In genomic region chr17:50035930-50036329, GRCh38 we compare ENCODE assay signal across 27 cellular contexts. TPM values are rescaled to one million over a fixed set of nuclear protein-coding genes. Genes with fewer than 3 reads are reported as not detected.
A peak's percentile ranks its signal among the peaks of the same experiment; 100 is the strongest.
DNase-seq lines count a peak whose midpoint lies in the region; ATAC-seq, FAIRE-seq and TF ChIP-seq lines count a peak whose summit lies in the region.
"Had no signal": no experiment of that assay in that cellular context is flagged by ENCODE, and none has a peak within 500 bp of the region (broad histone marks: within the 10 kb centered on the region; RNA-seq: fewer than 3 reads in every experiment).

No MANE protein-coding gene starts in this region.

- no TSS peak for BruUV-seq in Panc1 (replicated peaks; lab: Mats Ljungman, UMichigan)

- no peak for TF ChIP-seq EP300 in A549 (IDR thresholded peaks at IDR 0.05)

- H3K4me3 Mint-ChIP-seq in osteocyte (ENCODE audit: unreplicated experiment), result no peak overlapping the region
- no peak overlapping the region for H3K4me3 Mint-ChIP-seq in activated T-cell treated with anti-CD3 and anti-CD28 coated beads, Interleukin-2, amount 50 U/mL, for 72 hours
- H3K4me3 Mint-ChIP-seq: activated CD4-positive, alpha-beta T cell treated with anti-CD3 and anti-CD28 coated beads for 36 hours; activated CD8-positive, alpha-beta T cell treated with anti-CD3 and anti-CD28 coated beads, Interleukin-2, amount 10 ng/mL, durations not matched to agents 7 days and 5 days; CD8-positive, alpha-beta memory T cell had no signal

- H3K9me3 ChIP-seq in A549 (no peaks in the 10 kb centered on the region), Panc1 (ENCODE audit: control insufficient read depth, insufficient read depth, low read depth, low read length) (no peaks in the 10 kb centered on the region)
- H3K9me3 ChIP-seq: BE2C, tibial nerve had no signal

- intact Hi-C loops in Panc1 (cut with micrococcal nuclease; ENCODE audit: unreplicated experiment), result no loop called here

- TF ChIP-seq CTCF in A549 (IDR thresholded peaks at IDR 0.05) (no peak), Panc1 (IDR thresholded peaks at IDR 0.05) (no peak), osteocyte (IDR thresholded peaks at IDR 0.05) (no peak)

- H3K27me3 Mint-ChIP-seq in osteocyte (ENCODE audit: unreplicated experiment), result no peaks in the 10 kb centered on the region
- no peaks in the 10 kb centered on the region for H3K27me3 Mint-ChIP-seq in activated T-cell treated with anti-CD3 and anti-CD28 coated beads, Interleukin-2, amount 50 U/mL, for 72 hours (ENCODE audit: low read depth)

- H3K27ac ChIP-seq in A549, result peak overlapping the region; percentile 82 to 88
- peak overlapping the region; percentile 65 for H3K27ac ChIP-seq in Panc1 (ENCODE audit: low read length)

- no peak for TF ChIP-seq RAD21 in A549 (conservative IDR thresholded peaks at IDR 0.05 in 1 of 2, IDR thresholded peaks at IDR 0.05 in 1 of 2)

- POLR2A ChIA-PET in A549 (lab: Yijun Ruan, JAX) (interaction anchor here (1.3 to 3.0 kb wide), 2 partner anchors 8 to 20 kb away, joined by 3 to 13 read pairs; partner anchors contain the start of gene ITGA3), Panc1 (lab: Charles Lee) (no interaction called here)

- no peaks in the 10 kb centered on the region for H3K27me3 ChIP-seq in Panc1 (ENCODE audit: control insufficient read depth, insufficient read depth, low read length)
- H3K27me3 ChIP-seq: BE2C, tibial nerve had no signal

- ATAC-seq in A549 (peak; percentile 4 to 5; a peak in 3 of 6 replicates), Panc1 (no peak; the same call in 1 of the 2 replicates)
- no peak for ATAC-seq in activated T-cell treated with anti-CD3 and anti-CD28 coated beads, Interleukin-2, amount 50 U/mL, for 72 hours (replicated peaks in 1 of 2)
- ATAC-seq: activated CD4-positive, alpha-beta T cell treated with anti-CD3 and anti-CD28 coated beads for 36 hours; activated CD8-positive, alpha-beta T cell treated with anti-CD3 and anti-CD28 coated beads, Interleukin-2, amount 10 ng/mL, durations not matched to agents 7 days and 5 days had no signal

- no peaks in the 10 kb centered on the region for H3K9me3 Mint-ChIP-seq in osteocyte (ENCODE audit: unreplicated experiment)
- no peaks in the 10 kb centered on the region for H3K9me3 Mint-ChIP-seq in activated T-cell treated with anti-CD3 and anti-CD28 coated beads, Interleukin-2, amount 50 U/mL, for 72 hours
- H3K9me3 Mint-ChIP-seq: CD8-positive, alpha-beta memory T cell had no signal

- H3K4me1 Mint-ChIP-seq in osteocyte (ENCODE audit: unreplicated experiment), result peaks cover 48% of the 10 kb centered on the region
- no peaks in the 10 kb centered on the region for H3K4me1 Mint-ChIP-seq in activated T-cell treated with anti-CD3 and anti-CD28 coated beads, Interleukin-2, amount 50 U/mL, for 72 hours (ENCODE audit: low read depth)
- H3K4me1 Mint-ChIP-seq: activated CD4-positive, alpha-beta T cell treated with anti-CD3 and anti-CD28 coated beads for 36 hours; CD8-positive, alpha-beta memory T cell had no signal

- no peaks in the 10 kb centered on the region for H3K36me3 ChIP-seq in Panc1 (ENCODE audit: control insufficient read depth, insufficient read depth, low read length)
- H3K36me3 ChIP-seq: BE2C, tibial nerve had no signal

- peaks cover 43% of the 10 kb centered on the region for H3K4me1 ChIP-seq in A549
- H3K4me1 ChIP-seq in Panc1 (ENCODE audit: control insufficient read depth, insufficient read depth, low read length), result peaks cover 36% of the 10 kb centered on the region
- H3K4me1 ChIP-seq: BE2C had no signal

- H3K4me2 ChIP-seq in A549, result peak overlapping the region; percentile 67

- no peaks in the 10 kb centered on the region for H3K36me3 Mint-ChIP-seq in osteocyte (ENCODE audit: unreplicated experiment)
- H3K36me3 Mint-ChIP-seq in activated T-cell treated with anti-CD3 and anti-CD28 coated beads, Interleukin-2, amount 50 U/mL, for 72 hours (ENCODE audit: insufficient read depth in 2 of 2), result no peaks in the 10 kb centered on the region
- H3K36me3 Mint-ChIP-seq: CD8-positive, alpha-beta memory T cell had no signal

- no peak for FAIRE-seq in A549 (lab: Jason Lieb, UNC)
- FAIRE-seq: kidney had no signal

- H3K27ac Mint-ChIP-seq in osteocyte (ENCODE audit: unreplicated experiment), result peak overlapping the region; percentile 41
- H3K27ac Mint-ChIP-seq in activated T-cell treated with anti-CD3 and anti-CD28 coated beads, Interleukin-2, amount 50 U/mL, for 72 hours, result no peak overlapping the region
- H3K27ac Mint-ChIP-seq: activated CD4-positive, alpha-beta T cell treated with anti-CD3 and anti-CD28 coated beads for 36 hours; activated CD8-positive, alpha-beta T cell treated with anti-CD3 and anti-CD28 coated beads, Interleukin-2, amount 10 ng/mL, durations not matched to agents 7 days and 5 days; progenitor cell of endocrine pancreas had no signal

- H3K4me3 ChIP-seq in A549 (no peak overlapping the region), Panc1 (ENCODE audit: low read depth in 2 of 2, low read length in 2 of 2) (no peak overlapping the region)
- H3K4me3 ChIP-seq: lung, tibial nerve had no signal

- no peak for DNase-seq in A549 (ENCODE audit: low read depth in 1 of 2, low spot score in 1 of 2)
- DNase-seq in Panc1 (ENCODE audit: low read depth, low spot score), result no peak
- peak; percentile 8 for DNase-seq in iPS-NIHi7 (ENCODE audit: extremely low spot score)
- DNase-seq in osteocyte (ENCODE audit: extremely low spot score, unreplicated experiment), result no peak
- no peak for DNase-seq in LoVo (ENCODE audit: low spot score)
- no peak for DNase-seq in GF-D8 (lab: John Stamatoyannopoulos, UW)
- no peak for DNase-seq in SIG-M5 (lab: John Stamatoyannopoulos, UW)
- DNase-seq in activated T-cell treated with anti-CD3 and anti-CD28 coated beads, Interleukin-2, amount 50 U/mL, for 72 hours, result no peak
- DNase-seq: activated CD4-positive, alpha-beta T cell treated with anti-CD3 and anti-CD28 coated beads for 36 hours; activated CD8-positive, alpha-beta T cell treated with anti-CD3 and anti-CD28 coated beads, Interleukin-2, amount 10 ng/mL, durations not matched to agents 7 days and 5 days; activated gamma-delta T cell; BE2C; CD8-positive, alpha-beta memory T cell; cerebellar nuclear complex; DMS153; glutamatergic neuron; kidney; NCI-H1436; NCI-H2081 treated with DMSO at 0.1 percent for 48 hours; NCI-H82; stimulated activated CD4-positive, alpha-beta T cell treated with anti-CD3 and anti-CD28 coated beads, Interleukin-15, amount 100 ng/mL, for 24 hours; stimulated activated naive CD4-positive, alpha-beta T cell treated with Interleukin-2 at 50 U/mL for 16 hours had no signal

- TF ChIP-seq POLR2A in A549 (IDR thresholded peaks at IDR 0.05; ENCODE audit: low read length), result no peak

- CTCF ChIA-PET in A549 (lab: Yijun Ruan, JAX), result interaction anchor here (0.7 to 7.0 kb wide), 7 partner anchors 8 to 58 kb away, joined by 4 to 92 read pairs (median 11); partner anchors contain the start of gene ITGA3
- CTCF ChIA-PET in Panc1 (lab: Charles Lee), result interaction anchor here (0.9 kb wide), 1 partner anchor 466 kb away, joined by 3 read pairs; no protein-coding TSS in a partner anchor

- no CpG with 5 or more reads among the region's 1 CpG for WGBS in A549 (ENCODE audit: missing lambda C conversion rate)

- in situ Hi-C loops in Panc1 (cut with HindIII; ENCODE audit: low pct_unique_long_range_greater_than_20kb, low sequenced_read_pairs), result no loop called here

TF ChIP-seq in A549, 52 proteins besides CTCF, POLR2A, EP300 and RAD21:
- TF ChIP-seq CEBPB (IDR thresholded peaks at IDR 0.05), result no peak
- TF ChIP-seq NR3C1 (IDR thresholded peaks at IDR 0.05), result no peak
- TF ChIP-seq RFX5 (IDR thresholded peaks at IDR 0.05), result no peak
- TF ChIP-seq ATOH8 (CRISPR knock-in tag; IDR thresholded peaks at IDR 0.05; ENCODE audit: low read depth), result no peak
- no peak for TF ChIP-seq KDM5A (IDR thresholded peaks at IDR 0.05)
- TF ChIP-seq TFCP2L1 (CRISPR knock-in tag; IDR thresholded peaks at IDR 0.05), result no peak
- TF ChIP-seq RCOR1 (IDR thresholded peaks at IDR 0.05; ENCODE audit: low read depth, low read length), result no peak

RNA-seq across cellular contexts. Expression of gene ITGA3, which starts 20.0 kb away (rescaled TPM):
- 141 and 181 TPM in 2 replicates for polyA plus RNA-seq in A549 (2011; rRNA removed)
- polyA plus RNA-seq in A549 (2012; cell fraction: cytosol; rRNA removed), result 182 and 240 TPM in 2 replicates
- 975 and 1,352 TPM in 2 replicates for polyA plus RNA-seq in A549 (2012; cell fraction: nucleus; rRNA removed)
- 248 to 268 TPM (median 256 TPM) in 3 replicates for polyA plus RNA-seq in A549 (2017; fragmentation: RNase III; extraction: RNeasy Plus Mini Kit Qiagen cat#74134 plus additional on column Dnase treatment)
- polyA minus RNA-seq in A549 (2011; rRNA and poly(A)+ RNA removed), result 337 and 368 TPM in 2 replicates
- total RNA-seq in Panc1 (2021; ENCODE audit: unreplicated experiment), result 439 TPM
- polyA plus RNA-seq in Panc1 (2012; ENCODE audit: insufficient read length), result 291 TPM
- total RNA-seq in osteocyte, result 201 and 221 TPM in 2 replicates
- 10 to 100 TPM; 16.6 to 16.9 TPM for total RNA-seq in activated T-cell treated with anti-CD3 and anti-CD28 coated beads, Interleukin-2, amount 50 U/mL, for 72 hours

RNA-seq across cellular contexts. Expression of gene DLX3, which starts 40.9 kb away (rescaled TPM):
- polyA plus RNA-seq in A549 (2011; rRNA removed) (0.04 TPM in 1 of 2 replicates, not detected in the other), A549 (2017; fragmentation: RNase III; extraction: RNeasy Plus Mini Kit Qiagen cat#74134 plus additional on column Dnase treatment) (0.04 to 0.24 TPM (median 0.17 TPM) in 3 replicates)
- polyA plus RNA-seq in A549 (2012; cell fraction: cytosol; rRNA removed), result 0.08 and 0.12 TPM in 2 replicates
- 0.04 and 0.13 TPM in 2 replicates for polyA plus RNA-seq in A549 (2012; cell fraction: nucleus; rRNA removed)
- not detected in 2 replicates for polyA minus RNA-seq in A549 (2011; rRNA and poly(A)+ RNA removed)
- total RNA-seq in Panc1 (2021; ENCODE audit: unreplicated experiment) (2.9 TPM), osteocyte (not detected in 2 replicates)
- polyA plus RNA-seq in Panc1 (2012; ENCODE audit: insufficient read length), result 1.9 TPM
- under 1 TPM in 1 of 2 donors, not detected in 1; 0.12 TPM for total RNA-seq in activated T-cell treated with anti-CD3 and anti-CD28 coated beads, Interleukin-2, amount 50 U/mL, for 72 hours
- total RNA-seq: A673; activated CD8-positive, alpha-beta T cell treated with anti-CD3 and anti-CD28 coated beads, Interleukin-2, amount 10 ng/mL, durations not matched to agents 7 days and 5 days; OCI-LY7 had no signal
- polyA plus RNA-seq: CD8-positive, alpha-beta memory T cell had no signal

RNA-seq across cellular contexts. Expression of gene PDK2, which starts 59.2 kb away (rescaled TPM):
- polyA plus RNA-seq in A549 (2011; rRNA removed), result 28.5 and 34.4 TPM in 2 replicates
- polyA plus RNA-seq in A549 (2012; cell fraction: cytosol; rRNA removed), result 59.2 and 79.0 TPM in 2 replicates
- polyA plus RNA-seq in A549 (2012; cell fraction: nucleus; rRNA removed), result 67.5 and 95.4 TPM in 2 replicates
- polyA plus RNA-seq in A549 (2017; fragmentation: RNase III; extraction: RNeasy Plus Mini Kit Qiagen cat#74134 plus additional on column Dnase treatment), result 14.1 to 19.8 TPM (median 15.2 TPM) in 3 replicates
- polyA minus RNA-seq in A549 (2011; rRNA and poly(A)+ RNA removed), result 65.2 and 71.3 TPM in 2 replicates
- total RNA-seq in Panc1 (2021; ENCODE audit: unreplicated experiment), result 46.0 TPM
- 79.3 TPM for polyA plus RNA-seq in Panc1 (2012; ENCODE audit: insufficient read length)
- total RNA-seq in osteocyte, result 66.2 and 67.0 TPM in 2 replicates
- 10 to 100 TPM; 26.6 to 34.6 TPM for total RNA-seq in activated T-cell treated with anti-CD3 and anti-CD28 coated beads, Interleukin-2, amount 50 U/mL, for 72 hours

Comparison
In these comparisons a context has a peak if more than half of its experiments do, and no peak if none do; other contexts are left out.
1. ATAC-seq: peak in A549 (2 of 2); none in Panc1 (single experiment) and activated T-cell treated with anti-CD3 and anti-CD28 coated beads, Interleukin-2, amount 50 U/mL, for 72 hours (0 of 2).
2. RNA of gene ITGA3, which starts 20.0 kb away (total RNA-seq): 439 TPM in Panc1 (single experiment) and 201 to 221 TPM in osteocyte; 16.6 to 16.9 TPM in activated T-cell treated with anti-CD3 and anti-CD28 coated beads, Interleukin-2, amount 50 U/mL, for 72 hours; every median in the first group is over 10 times any median in the second.